ENCODE assay signal across 8 cellular contexts in the genomic region with DNA sequence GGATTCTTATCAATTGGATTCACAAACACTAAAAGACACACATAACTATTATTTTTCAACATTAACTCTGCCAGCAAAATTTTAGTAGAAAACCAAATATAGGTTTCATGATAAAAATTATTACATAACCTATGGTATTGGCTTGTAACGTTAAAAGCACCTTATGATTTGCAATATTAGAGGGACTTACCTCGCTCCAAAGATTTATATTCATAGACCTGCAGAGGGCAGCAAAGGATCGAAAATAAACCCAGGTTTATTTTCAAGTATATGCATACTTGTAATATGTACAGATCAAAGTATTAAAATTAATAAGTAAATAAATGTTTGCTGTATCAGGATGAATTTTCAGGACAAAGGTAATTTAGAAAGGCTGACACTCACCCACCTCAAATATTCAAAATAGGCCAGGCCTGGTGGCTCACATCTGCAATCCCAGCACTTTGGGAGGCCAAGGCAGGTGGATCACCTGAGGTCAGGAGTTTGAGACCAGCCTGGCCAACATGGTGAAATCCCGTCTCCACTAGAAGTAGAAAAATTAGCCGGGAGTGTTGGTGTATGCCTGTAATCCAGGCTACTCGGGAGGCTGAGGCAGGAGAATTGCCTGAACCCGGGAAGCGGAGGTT. TPM values are rescaled to one million over a fixed set of nuclear protein-coding genes. Genes with fewer than 3 reads are reported as not detected.
DNase-seq lines count a peak whose midpoint lies in the region; ATAC-seq and TF ChIP-seq lines count a peak whose summit lies in the region.

No MANE protein-coding gene starts in this region.

- CTCF ChIA-PET in mammary epithelial cell (lab: Charles Lee; ENCODE audit: low non-redundant PET): no interaction called here

- H3K27ac Mint-ChIP-seq in mesothelial cell of epicardium: no peak overlapping the region

- DNase-seq in left ventricle myocardium inferior (no peak), left cardiac atrium (no peak), NCI-H1105 (lab: John Stamatoyannopoulos, UW) (peak; percentile 36), mammary epithelial cell (peak; percentile 19), mesothelial cell of epicardium (ENCODE audit: low spot score in 2 of 2, unreplicated experiment in 2 of 2) (no peak), coronary artery (ENCODE audit: low spot score) (no peak)

- peak; percentile 45 for TF ChIP-seq CTCF in left ventricle myocardium inferior (IDR thresholded peaks at IDR 0.05; ENCODE audit: borderline replicate concordance)
- TF ChIP-seq CTCF in mammary epithelial cell (conservative IDR thresholded peaks at IDR 0.05 in 1 of 2, IDR thresholded peaks at IDR 0.05 in 1 of 2; ENCODE audit: extremely low read depth in 1 of 2, insufficient read depth in 1 of 2, low read depth in 1 of 2, low read length in 2 of 2): peak; percentile 35 to 41
- TF ChIP-seq CTCF in mesothelial cell of epicardium (IDR thresholded peaks at IDR 0.05; ENCODE audit: unreplicated experiment): peak; percentile 59
- TF ChIP-seq CTCF in coronary artery (IDR thresholded peaks at IDR 0.05): no peak

- ATAC-seq in left cardiac atrium: no peak
- ATAC-seq in GM19467 (IDR thresholded peaks at IDR 0.05; ENCODE audit: unreplicated experiment): no peak
- ATAC-seq in GM21515 (IDR thresholded peaks at IDR 0.05; ENCODE audit: unreplicated experiment): no peak

- no peak overlapping the region for H2AFZ ChIP-seq in mammary epithelial cell (ENCODE audit: low read depth, low read length)

- H3K27me3 ChIP-seq in left ventricle myocardium inferior (ENCODE audit: low read depth) (no peaks in the 10 kb centered on the region), mammary epithelial cell (ENCODE audit: insufficient read depth, low read length) (no peaks in the 10 kb centered on the region)

- WGBS in mammary epithelial cell (ENCODE audit: low coverage, missing lambda C conversion rate): 24% methylated on average over 3 of the region's 8 CpGs

- no peaks in the 10 kb centered on the region for H3K27me3 Mint-ChIP-seq in mesothelial cell of epicardium (ENCODE audit: low read depth)

- H3K4me1 Mint-ChIP-seq in mesothelial cell of epicardium: no peaks in the 10 kb centered on the region

- H3K9me3 ChIP-seq in left ventricle myocardium inferior (replicated peaks) (no peaks in the 10 kb centered on the region), mammary epithelial cell (replicated peaks; ENCODE audit: insufficient read depth, low read length) (no peaks in the 10 kb centered on the region)

- BruUV-seq in mammary epithelial cell (replicated peaks; lab: Mats Ljungman, UMichigan): no TSS peak

- no peaks in the 10 kb centered on the region for H3K9me3 Mint-ChIP-seq in mesothelial cell of epicardium

- in situ Hi-C loops in mammary epithelial cell (cut with MboI; ENCODE audit: low sequenced_read_pairs in 2 of 2): no loop called here

- intact Hi-C loops in left ventricle myocardium inferior (cut with micrococcal nuclease): no loop called here
- intact Hi-C loops in left cardiac atrium (cut with DNase I): no loop called here
- intact Hi-C loops in mammary epithelial cell (cut with micrococcal nuclease): no loop called here

- H3K4me2 ChIP-seq in mammary epithelial cell (ENCODE audit: insufficient read depth, low read depth, low read length): no peak overlapping the region

- H3K79me2 ChIP-seq in mammary epithelial cell (ENCODE audit: insufficient read depth, low read length): peaks cover 13% of the 10 kb centered on the region

- H4K20me1 ChIP-seq in mammary epithelial cell (ENCODE audit: insufficient read depth, low read length): no peaks in the 10 kb centered on the region

- no peak overlapping the region for H3K9ac ChIP-seq in mammary epithelial cell (ENCODE audit: insufficient read depth, low read length)

- H3K27ac ChIP-seq in left ventricle myocardium inferior (replicated peaks) (no peak overlapping the region), mammary epithelial cell (ENCODE audit: insufficient read depth, low read depth, low read length) (no peak overlapping the region), coronary artery (no peak overlapping the region)

- H3K36me3 ChIP-seq in left ventricle myocardium inferior: peaks cover 89% of the 10 kb centered on the region
- H3K36me3 ChIP-seq in mammary epithelial cell (ENCODE audit: insufficient read depth, low read length): peaks cover 66% of the 10 kb centered on the region

- peaks cover 41% of the 10 kb centered on the region for H3K36me3 Mint-ChIP-seq in mesothelial cell of epicardium

- no peak overlapping the region for H3K4me3 Mint-ChIP-seq in mesothelial cell of epicardium

- H3K4me3 ChIP-seq in left ventricle myocardium inferior (no peak overlapping the region), mammary epithelial cell (replicated peaks in 1 of 3; ENCODE audit: insufficient read depth in 1 of 3, low read depth in 2 of 3, low read length in 3 of 3) (no peak overlapping the region), coronary artery (no peak overlapping the region)

- H3K4me1 ChIP-seq in left ventricle myocardium inferior (no peaks in the 10 kb centered on the region), mammary epithelial cell (ENCODE audit: insufficient read depth, low read length) (no peaks in the 10 kb centered on the region)

- dilution Hi-C loops in mammary epithelial cell (cut with HindIII; ENCODE audit: low sequenced_read_pairs): no loop called here

RNA-seq across cellular contexts. Expression of a gene that starts 45.3 kb away (rescaled TPM):
- total RNA-seq in left ventricle myocardium inferior (85.8 TPM), left cardiac atrium (10 to 100 TPM; 64.4 to 96.9 TPM), mammary epithelial cell (100 to 1,000 TPM in 1 of 2 donors, 10 to 100 TPM in 1; 71.3 to 105 TPM), mesothelial cell of epicardium (99.9 to 105 TPM (median 99.9 TPM) in 3 replicates)
- polyA plus RNA-seq in mammary epithelial cell: 34.0 TPM
- 168 TPM for polyA minus RNA-seq in mammary epithelial cell

Comparison
In these comparisons a context has a peak if more than half of its experiments do, and no peak if none do; other contexts are left out.
1. DNase-seq: peak in NCI-H1105 (single experiment) and mammary epithelial cell (single experiment); none in left ventricle myocardium inferior (single experiment), left cardiac atrium (single experiment), mesothelial cell of epicardium (0 of 2) and coronary artery (single experiment).